In the genomic region with DNA sequence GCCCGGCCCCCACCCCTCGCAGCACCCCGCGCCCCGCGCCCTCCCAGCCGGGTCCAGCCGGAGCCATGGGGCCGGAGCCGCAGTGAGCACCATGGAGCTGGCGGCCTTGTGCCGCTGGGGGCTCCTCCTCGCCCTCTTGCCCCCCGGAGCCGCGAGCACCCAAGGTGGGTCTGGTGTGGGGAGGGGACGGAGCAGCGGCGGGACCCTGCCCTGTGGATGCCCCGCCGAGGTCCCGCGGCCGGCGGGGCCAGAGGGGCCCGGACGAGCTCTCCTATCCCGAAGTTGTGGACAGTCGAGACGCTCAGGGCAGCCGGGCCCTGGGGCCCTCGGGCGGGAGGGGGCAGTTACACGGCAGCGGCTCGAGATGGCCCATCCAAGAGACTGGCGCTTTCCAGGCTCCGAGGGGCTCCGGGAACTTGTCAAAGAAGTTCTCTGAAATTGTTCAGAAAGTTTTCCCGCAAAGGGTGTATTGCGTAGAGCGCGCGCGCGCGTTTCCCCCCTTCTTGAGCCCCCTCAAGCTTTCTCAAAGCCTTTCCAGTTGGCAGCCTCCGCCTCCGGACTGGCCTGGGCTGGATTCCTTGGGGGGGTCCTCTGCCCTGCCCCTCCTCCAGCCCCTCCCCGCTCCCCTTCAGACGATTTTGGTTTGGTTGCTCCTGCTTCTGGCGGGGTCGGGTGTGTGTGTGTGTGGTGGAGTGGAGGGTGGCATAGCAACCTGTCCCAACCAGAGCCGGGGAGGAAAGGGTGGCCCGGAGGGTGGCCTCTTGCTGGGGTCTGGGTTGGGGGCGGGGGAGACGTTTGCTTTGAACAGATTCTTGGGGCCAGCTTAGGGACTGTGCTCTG, we compare ENCODE assay signal across 9 cellular contexts. TPM values are rescaled to one million over a fixed set of nuclear protein-coding genes. Genes with fewer than 3 reads are reported as not detected.
A peak's percentile ranks its signal among the peaks of the same experiment; 100 is the strongest.
DNase-seq lines count a peak whose midpoint lies in the region; ATAC-seq and TF ChIP-seq lines count a peak whose summit lies in the region.
"Had no signal": no experiment of that assay in that cellular context is flagged by ENCODE, and none has a peak within 500 bp of the region (broad histone marks: within the 10 kb centered on the region; RNA-seq: fewer than 3 reads in every experiment).

No MANE protein-coding gene starts in this region.

- H3K9me3 ChIP-seq in HUES64 (ENCODE audit: insufficient read depth, low read depth, low read length): no peaks in the 10 kb centered on the region
- H3K9me3 ChIP-seq in lower lobe of right lung: no peaks in the 10 kb centered on the region
- H3K9me3 ChIP-seq in tibial artery: no peaks in the 10 kb centered on the region

- H3K27me3 Mint-ChIP-seq in endothelial cell (ENCODE audit: unreplicated experiment): peaks cover 7% of the 10 kb centered on the region

- no peaks in the 10 kb centered on the region for H3K27me3 ChIP-seq in HUES64 (ENCODE audit: insufficient read depth, low read length)
- peaks cover 12% of the 10 kb centered on the region for H3K27me3 ChIP-seq in lower lobe of right lung (ENCODE audit: low read depth)
- H3K27me3 ChIP-seq in tibial artery: no peaks in the 10 kb centered on the region

- intact Hi-C loops in lower lobe of right lung (cut with DNase I) (no loop called here), tibial artery (cut with DNase I; ENCODE audit: low total_unique reads) (no loop called here)

- TF ChIP-seq CTCF in endothelial cell (IDR thresholded peaks at IDR 0.05; ENCODE audit: unreplicated experiment): no peak
- no peak for TF ChIP-seq CTCF in lower lobe of right lung (IDR thresholded peaks at IDR 0.05)
- no peak for TF ChIP-seq CTCF in tibial artery (IDR thresholded peaks at IDR 0.05)

- H3K36me3 Mint-ChIP-seq in endothelial cell (ENCODE audit: low read depth, unreplicated experiment): no peaks in the 10 kb centered on the region

- H3K9ac ChIP-seq in HUES64 (ENCODE audit: low read depth, low read length): peak overlapping the region; percentile 82

- DNase-seq in endothelial cell (ENCODE audit: low spot score): peak; percentile 35
- no peak for DNase-seq in lower lobe of right lung
- peak in 1 of 2 donors; percentile 69 for DNase-seq in tibial artery
- DNase-seq in NCI-H2196 treated with DMSO at 0.1 percent for 48 hours (lab: John Stamatoyannopoulos, UW; ENCODE audit: unreplicated experiment): no peak
- no peak for DNase-seq in superior temporal gyrus (ENCODE audit: extremely low spot score)
- no peak for DNase-seq in germinal center (ENCODE audit: low spot score)

- H3K36me3 ChIP-seq in HUES64 (ENCODE audit: insufficient read depth, low read length) (peaks cover 5% of the 10 kb centered on the region), lower lobe of right lung (no peaks in the 10 kb centered on the region), tibial artery (no peaks in the 10 kb centered on the region)

- no peak overlapping the region for H3K27ac Mint-ChIP-seq in endothelial cell (ENCODE audit: unreplicated experiment)

- peak overlapping the region; percentile 85 for H3K4me3 ChIP-seq in HUES64 (ENCODE audit: low read length)
- peak overlapping the region; percentile 86 for H3K4me3 ChIP-seq in lower lobe of right lung
- peak overlapping the region; percentile 78 to 100 for H3K4me3 ChIP-seq in tibial artery

- H3K4me1 Mint-ChIP-seq in endothelial cell (ENCODE audit: unreplicated experiment): peaks cover 25% of the 10 kb centered on the region

- WGBS in HUES64: under 1% methylated on average over 55 of the region's 57 CpGs

- H3K4me3 Mint-ChIP-seq in endothelial cell (ENCODE audit: unreplicated experiment): peak overlapping the region; percentile 88

- H3K27ac ChIP-seq in HUES64 (ENCODE audit: low read depth, low read length) (peak overlapping the region; percentile 84), lower lobe of right lung (peak overlapping the region; percentile 88), tibial artery (peak overlapping the region; percentile 93 to 98)

- H3K4me1 ChIP-seq in HUES64 (ENCODE audit: insufficient read depth, low read length) (peaks cover 45% of the 10 kb centered on the region), lower lobe of right lung (peaks cover 49% of the 10 kb centered on the region), tibial artery (peaks cover 0 to 54% (median 39%) of the 10 kb centered on the region in 4 donors)

- ATAC-seq in lower lobe of right lung: peak; percentile 51 to 62
- ATAC-seq in GM18861 (IDR thresholded peaks at IDR 0.05; ENCODE audit: unreplicated experiment): no peak
- ATAC-seq: SK-N-SH treated with all-trans-retinoic acid at 6 μM for 48 hours had no signal

- no peaks in the 10 kb centered on the region for H3K9me3 Mint-ChIP-seq in endothelial cell (ENCODE audit: unreplicated experiment)

RNA-seq across cellular contexts. Expression of gene ERBB2, which starts 0.5 kb away (rescaled TPM):
- polyA plus RNA-seq in HUES64 (2013, experiment 1 of 2): 138 TPM
- polyA plus RNA-seq in HUES64 (2013, experiment 2 of 2): 104 TPM
- 49.0 TPM for total RNA-seq in endothelial cell (ENCODE audit: unreplicated experiment)
- 96.1 TPM for total RNA-seq in lower lobe of right lung

RNA-seq across cellular contexts. Expression of gene PGAP3, which starts 12.5 kb away (rescaled TPM):
- 10.3 TPM for polyA plus RNA-seq in HUES64 (2013, experiment 1 of 2)
- polyA plus RNA-seq in HUES64 (2013, experiment 2 of 2): 8.7 TPM
- total RNA-seq in endothelial cell (ENCODE audit: unreplicated experiment) (11.2 TPM), lower lobe of right lung (20.7 TPM)

RNA-seq across cellular contexts. Expression of gene MIEN1, which starts 30.0 kb away (rescaled TPM):
- polyA plus RNA-seq in HUES64 (2013, experiment 1 of 2): 29.9 TPM
- 42.8 TPM for polyA plus RNA-seq in HUES64 (2013, experiment 2 of 2)
- total RNA-seq in endothelial cell (ENCODE audit: unreplicated experiment) (15.5 TPM), lower lobe of right lung (46.4 TPM)

RNA-seq across cellular contexts. Expression of gene PNMT, which starts 32.1 kb away (rescaled TPM):
- polyA plus RNA-seq in HUES64 (2013, experiment 1 of 2): 2.9 TPM
- 1.9 TPM for polyA plus RNA-seq in HUES64 (2013, experiment 2 of 2)
- total RNA-seq in endothelial cell (ENCODE audit: unreplicated experiment): not detected
- total RNA-seq in lower lobe of right lung: 3.9 TPM

RNA-seq across cellular contexts. Expression of gene TCAP, which starts 35.2 kb away (rescaled TPM):
- polyA plus RNA-seq in HUES64 (2013, experiment 1 of 2): 0.40 TPM
- 0.32 TPM for polyA plus RNA-seq in HUES64 (2013, experiment 2 of 2)
- total RNA-seq in endothelial cell (ENCODE audit: unreplicated experiment): 1.2 TPM
- 3.7 TPM for total RNA-seq in lower lobe of right lung
